Comparison of ENCODE assay signal across 1 cellular context in genomic region chr10:5284311-5285057, GRCh38.
TF ChIP-seq lines count a peak whose summit lies in the region.

No MANE protein-coding gene starts in this region.

TF ChIP-seq in K562, 482 proteins besides CTCF, POLR2A, EP300 and RAD21 (continued from another document and continues in another):
- TF ChIP-seq, protein P1, sequence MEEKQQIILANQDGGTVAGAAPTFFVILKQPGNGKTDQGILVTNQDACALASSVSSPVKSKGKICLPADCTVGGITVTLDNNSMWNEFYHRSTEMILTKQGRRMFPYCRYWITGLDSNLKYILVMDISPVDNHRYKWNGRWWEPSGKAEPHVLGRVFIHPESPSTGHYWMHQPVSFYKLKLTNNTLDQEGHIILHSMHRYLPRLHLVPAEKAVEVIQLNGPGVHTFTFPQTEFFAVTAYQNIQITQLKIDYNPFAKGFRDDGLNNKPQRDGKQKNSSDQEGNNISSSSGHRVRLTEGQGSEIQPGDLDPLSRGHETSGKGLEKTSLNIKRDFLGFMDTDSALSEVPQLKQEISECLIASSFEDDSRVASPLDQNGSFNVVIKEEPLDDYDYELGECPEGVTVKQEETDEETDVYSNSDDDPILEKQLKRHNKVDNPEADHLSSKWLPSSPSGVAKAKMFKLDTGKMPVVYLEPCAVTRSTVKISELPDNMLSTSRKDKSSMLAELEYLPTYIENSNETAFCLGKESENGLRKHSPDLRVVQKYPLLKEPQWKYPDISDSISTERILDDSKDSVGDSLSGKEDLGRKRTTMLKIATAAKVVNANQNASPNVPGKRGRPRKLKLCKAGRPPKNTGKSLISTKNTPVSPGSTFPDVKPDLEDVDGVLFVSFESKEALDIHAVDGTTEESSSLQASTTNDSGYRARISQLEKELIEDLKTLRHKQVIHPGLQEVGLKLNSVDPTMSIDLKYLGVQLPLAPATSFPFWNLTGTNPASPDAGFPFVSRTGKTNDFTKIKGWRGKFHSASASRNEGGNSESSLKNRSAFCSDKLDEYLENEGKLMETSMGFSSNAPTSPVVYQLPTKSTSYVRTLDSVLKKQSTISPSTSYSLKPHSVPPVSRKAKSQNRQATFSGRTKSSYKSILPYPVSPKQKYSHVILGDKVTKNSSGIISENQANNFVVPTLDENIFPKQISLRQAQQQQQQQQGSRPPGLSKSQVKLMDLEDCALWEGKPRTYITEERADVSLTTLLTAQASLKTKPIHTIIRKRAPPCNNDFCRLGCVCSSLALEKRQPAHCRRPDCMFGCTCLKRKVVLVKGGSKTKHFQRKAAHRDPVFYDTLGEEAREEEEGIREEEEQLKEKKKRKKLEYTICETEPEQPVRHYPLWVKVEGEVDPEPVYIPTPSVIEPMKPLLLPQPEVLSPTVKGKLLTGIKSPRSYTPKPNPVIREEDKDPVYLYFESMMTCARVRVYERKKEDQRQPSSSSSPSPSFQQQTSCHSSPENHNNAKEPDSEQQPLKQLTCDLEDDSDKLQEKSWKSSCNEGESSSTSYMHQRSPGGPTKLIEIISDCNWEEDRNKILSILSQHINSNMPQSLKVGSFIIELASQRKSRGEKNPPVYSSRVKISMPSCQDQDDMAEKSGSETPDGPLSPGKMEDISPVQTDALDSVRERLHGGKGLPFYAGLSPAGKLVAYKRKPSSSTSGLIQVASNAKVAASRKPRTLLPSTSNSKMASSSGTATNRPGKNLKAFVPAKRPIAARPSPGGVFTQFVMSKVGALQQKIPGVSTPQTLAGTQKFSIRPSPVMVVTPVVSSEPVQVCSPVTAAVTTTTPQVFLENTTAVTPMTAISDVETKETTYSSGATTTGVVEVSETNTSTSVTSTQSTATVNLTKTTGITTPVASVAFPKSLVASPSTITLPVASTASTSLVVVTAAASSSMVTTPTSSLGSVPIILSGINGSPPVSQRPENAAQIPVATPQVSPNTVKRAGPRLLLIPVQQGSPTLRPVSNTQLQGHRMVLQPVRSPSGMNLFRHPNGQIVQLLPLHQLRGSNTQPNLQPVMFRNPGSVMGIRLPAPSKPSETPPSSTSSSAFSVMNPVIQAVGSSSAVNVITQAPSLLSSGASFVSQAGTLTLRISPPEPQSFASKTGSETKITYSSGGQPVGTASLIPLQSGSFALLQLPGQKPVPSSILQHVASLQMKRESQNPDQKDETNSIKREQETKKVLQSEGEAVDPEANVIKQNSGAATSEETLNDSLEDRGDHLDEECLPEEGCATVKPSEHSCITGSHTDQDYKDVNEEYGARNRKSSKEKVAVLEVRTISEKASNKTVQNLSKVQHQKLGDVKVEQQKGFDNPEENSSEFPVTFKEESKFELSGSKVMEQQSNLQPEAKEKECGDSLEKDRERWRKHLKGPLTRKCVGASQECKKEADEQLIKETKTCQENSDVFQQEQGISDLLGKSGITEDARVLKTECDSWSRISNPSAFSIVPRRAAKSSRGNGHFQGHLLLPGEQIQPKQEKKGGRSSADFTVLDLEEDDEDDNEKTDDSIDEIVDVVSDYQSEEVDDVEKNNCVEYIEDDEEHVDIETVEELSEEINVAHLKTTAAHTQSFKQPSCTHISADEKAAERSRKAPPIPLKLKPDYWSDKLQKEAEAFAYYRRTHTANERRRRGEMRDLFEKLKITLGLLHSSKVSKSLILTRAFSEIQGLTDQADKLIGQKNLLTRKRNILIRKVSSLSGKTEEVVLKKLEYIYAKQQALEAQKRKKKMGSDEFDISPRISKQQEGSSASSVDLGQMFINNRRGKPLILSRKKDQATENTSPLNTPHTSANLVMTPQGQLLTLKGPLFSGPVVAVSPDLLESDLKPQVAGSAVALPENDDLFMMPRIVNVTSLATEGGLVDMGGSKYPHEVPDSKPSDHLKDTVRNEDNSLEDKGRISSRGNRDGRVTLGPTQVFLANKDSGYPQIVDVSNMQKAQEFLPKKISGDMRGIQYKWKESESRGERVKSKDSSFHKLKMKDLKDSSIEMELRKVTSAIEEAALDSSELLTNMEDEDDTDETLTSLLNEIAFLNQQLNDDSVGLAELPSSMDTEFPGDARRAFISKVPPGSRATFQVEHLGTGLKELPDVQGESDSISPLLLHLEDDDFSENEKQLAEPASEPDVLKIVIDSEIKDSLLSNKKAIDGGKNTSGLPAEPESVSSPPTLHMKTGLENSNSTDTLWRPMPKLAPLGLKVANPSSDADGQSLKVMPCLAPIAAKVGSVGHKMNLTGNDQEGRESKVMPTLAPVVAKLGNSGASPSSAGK (IDR thresholded peaks at IDR 0.05): peak; percentile 61
- no peak for TF ChIP-seq CREBBP (IDR thresholded peaks at IDR 0.05; ENCODE audit: low read depth, low read length)
- no peak for TF ChIP-seq MBD2 (IDR thresholded peaks at IDR 0.05; ENCODE audit: borderline replicate concordance, low read depth)
- TF ChIP-seq VEZF1 (CRISPR knock-in tag; IDR thresholded peaks at IDR 0.05): 0 out of 2 replicates have a peak, but pooled peaks have one; percentile 20
- TF ChIP-seq TRIM28 (IDR thresholded peaks at IDR 0.05): no peak
- TF ChIP-seq, protein P2, sequence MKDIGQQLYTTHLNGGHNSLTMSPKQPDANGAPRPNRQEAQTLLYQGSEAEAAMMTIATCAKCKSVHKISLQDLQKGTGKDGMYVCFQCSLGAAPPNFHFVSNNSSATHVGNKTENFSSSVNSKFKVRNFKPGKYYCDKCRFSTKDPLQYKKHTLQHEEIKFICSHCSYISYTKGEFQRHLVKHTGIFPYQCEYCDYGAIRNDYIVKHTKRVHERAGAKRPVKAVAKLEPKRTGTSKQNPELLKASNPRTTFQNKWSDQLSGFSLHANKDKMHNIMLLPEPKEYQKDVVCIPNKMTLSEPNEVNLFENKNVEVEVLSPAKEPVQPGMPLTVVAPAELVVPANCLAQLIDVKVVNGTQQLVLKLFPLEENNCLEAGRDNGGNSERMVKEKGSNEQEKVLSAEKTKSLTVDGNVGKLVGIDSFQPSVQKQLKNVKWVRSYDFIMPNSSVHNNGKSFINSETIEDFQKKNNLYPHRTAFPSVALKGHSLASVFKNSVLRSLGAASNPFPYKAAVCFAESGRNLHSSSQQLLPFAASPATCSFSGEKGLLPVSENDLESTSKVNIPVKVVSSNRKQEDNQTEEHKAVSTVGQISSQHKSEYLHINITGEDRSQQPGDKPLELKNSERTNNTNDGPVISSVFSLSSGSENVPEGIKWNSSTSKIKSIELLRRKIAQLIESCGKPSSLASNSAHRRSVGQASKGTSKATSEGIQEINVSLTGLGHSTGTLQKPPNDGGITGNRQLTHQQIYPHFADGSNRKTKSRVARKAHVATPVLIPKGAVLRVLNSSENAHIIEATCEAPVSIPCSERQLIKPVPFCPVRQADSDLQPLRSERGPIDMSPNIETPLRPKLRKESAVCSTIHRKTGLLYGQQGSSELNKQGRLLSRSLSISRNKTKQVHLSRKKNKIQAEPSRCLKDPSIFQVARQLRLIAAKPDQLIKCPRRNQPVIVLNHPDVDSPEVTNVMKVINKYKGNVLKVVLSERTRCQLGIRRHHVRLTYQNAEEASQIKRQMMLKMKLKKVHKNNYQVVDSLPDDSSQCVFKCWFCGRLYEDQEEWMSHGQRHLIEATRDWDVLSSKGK (CRISPR knock-in tag; IDR thresholded peaks at IDR 0.05): no peak
- no peak for TF ChIP-seq NFIX (CRISPR knock-in tag; IDR thresholded peaks at IDR 0.05; ENCODE audit: low read depth)
- no peak for TF ChIP-seq ZNF699 (CRISPR knock-in tag; IDR thresholded peaks at IDR 0.05; ENCODE audit: insufficient replicate concordance)
- peak; percentile 50; the same call in 1 of the 2 replicates for TF ChIP-seq MTA3 (IDR thresholded peaks at IDR 0.05; ENCODE audit: borderline replicate concordance)
- 0 out of 2 replicates have a peak, but pooled peaks have one; percentile 5 for TF ChIP-seq BRD4 (IDR thresholded peaks at IDR 0.05)
- peak; percentile 81 for TF ChIP-seq CEBPB (tag; IDR thresholded peaks at IDR 0.05)
- no peak for TF ChIP-seq ZFX (CRISPR knock-in tag; IDR thresholded peaks at IDR 0.05)
- TF ChIP-seq ZNF217 (CRISPR knock-in tag; IDR thresholded peaks at IDR 0.05): no peak
- TF ChIP-seq, protein P3, sequence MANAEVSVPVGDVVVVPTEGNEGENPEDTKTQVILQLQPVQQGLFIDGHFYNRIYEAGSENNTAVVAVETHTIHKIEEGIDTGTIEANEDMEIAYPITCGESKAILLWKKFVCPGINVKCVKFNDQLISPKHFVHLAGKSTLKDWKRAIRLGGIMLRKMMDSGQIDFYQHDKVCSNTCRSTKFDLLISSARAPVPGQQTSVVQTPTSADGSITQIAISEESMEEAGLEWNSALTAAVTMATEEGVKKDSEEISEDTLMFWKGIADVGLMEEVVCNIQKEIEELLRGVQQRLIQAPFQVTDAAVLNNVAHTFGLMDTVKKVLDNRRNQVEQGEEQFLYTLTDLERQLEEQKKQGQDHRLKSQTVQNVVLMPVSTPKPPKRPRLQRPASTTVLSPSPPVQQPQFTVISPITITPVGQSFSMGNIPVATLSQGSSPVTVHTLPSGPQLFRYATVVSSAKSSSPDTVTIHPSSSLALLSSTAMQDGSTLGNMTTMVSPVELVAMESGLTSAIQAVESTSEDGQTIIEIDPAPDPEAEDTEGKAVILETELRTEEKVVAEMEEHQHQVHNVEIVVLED (CRISPR knock-in tag; IDR thresholded peaks at IDR 0.05): no peak
- no peak for TF ChIP-seq HNRNPH1 (optimal IDR thresholded peaks at IDR 0.05; ENCODE audit: low read depth, low read length)
- peak; percentile 99 for TF ChIP-seq MAFG (tag; conservative IDR thresholded peaks at IDR 0.05)
- TF ChIP-seq, protein P4, sequence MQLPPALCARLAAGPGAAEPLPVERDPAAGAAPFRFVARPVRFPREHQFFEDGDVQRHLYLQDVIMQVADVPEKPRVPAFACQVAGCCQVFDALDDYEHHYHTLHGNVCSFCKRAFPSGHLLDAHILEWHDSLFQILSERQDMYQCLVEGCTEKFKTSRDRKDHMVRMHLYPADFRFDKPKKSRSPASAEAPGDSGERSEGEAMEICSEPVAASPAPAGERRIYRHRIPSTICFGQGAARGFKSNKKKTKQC (CRISPR knock-in tag; IDR thresholded peaks at IDR 0.05): no peak
- no peak for TF ChIP-seq SAFB (IDR thresholded peaks at IDR 0.05; ENCODE audit: borderline replicate concordance, low read depth, low read length)
- peak; percentile 64; the same call in 1 of the 2 replicates for TF ChIP-seq EHMT2 (IDR thresholded peaks at IDR 0.05)
- TF ChIP-seq, protein P5, sequence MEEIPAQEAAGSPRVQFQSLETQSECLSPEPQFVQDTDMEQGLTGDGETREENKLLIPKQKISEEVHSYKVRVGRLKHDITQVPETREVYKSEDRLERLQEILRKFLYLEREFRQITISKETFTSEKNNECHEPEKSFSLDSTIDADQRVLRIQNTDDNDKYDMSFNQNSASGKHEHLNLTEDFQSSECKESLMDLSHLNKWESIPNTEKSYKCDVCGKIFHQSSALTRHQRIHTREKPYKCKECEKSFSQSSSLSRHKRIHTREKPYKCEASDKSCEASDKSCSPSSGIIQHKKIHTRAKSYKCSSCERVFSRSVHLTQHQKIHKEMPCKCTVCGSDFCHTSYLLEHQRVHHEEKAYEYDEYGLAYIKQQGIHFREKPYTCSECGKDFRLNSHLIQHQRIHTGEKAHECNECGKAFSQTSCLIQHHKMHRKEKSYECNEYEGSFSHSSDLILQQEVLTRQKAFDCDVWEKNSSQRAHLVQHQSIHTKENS (CRISPR knock-in tag; IDR thresholded peaks at IDR 0.05): no peak
- no peak for TF ChIP-seq MTA1 (IDR thresholded peaks at IDR 0.05; ENCODE audit: borderline replicate concordance)
- TF ChIP-seq, protein P6, sequence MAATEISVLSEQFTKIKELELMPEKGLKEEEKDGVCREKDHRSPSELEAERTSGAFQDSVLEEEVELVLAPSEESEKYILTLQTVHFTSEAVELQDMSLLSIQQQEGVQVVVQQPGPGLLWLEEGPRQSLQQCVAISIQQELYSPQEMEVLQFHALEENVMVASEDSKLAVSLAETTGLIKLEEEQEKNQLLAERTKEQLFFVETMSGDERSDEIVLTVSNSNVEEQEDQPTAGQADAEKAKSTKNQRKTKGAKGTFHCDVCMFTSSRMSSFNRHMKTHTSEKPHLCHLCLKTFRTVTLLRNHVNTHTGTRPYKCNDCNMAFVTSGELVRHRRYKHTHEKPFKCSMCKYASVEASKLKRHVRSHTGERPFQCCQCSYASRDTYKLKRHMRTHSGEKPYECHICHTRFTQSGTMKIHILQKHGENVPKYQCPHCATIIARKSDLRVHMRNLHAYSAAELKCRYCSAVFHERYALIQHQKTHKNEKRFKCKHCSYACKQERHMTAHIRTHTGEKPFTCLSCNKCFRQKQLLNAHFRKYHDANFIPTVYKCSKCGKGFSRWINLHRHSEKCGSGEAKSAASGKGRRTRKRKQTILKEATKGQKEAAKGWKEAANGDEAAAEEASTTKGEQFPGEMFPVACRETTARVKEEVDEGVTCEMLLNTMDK (IDR thresholded peaks at IDR 0.05; ENCODE audit: borderline replicate concordance, insufficient read depth, low read depth, low read length, poor library complexity, severe bottlenecking): no peak
- peak; percentile 57; the same call in 1 of the 2 replicates for TF ChIP-seq ZNF197 (CRISPR knock-in tag; IDR thresholded peaks at IDR 0.05; ENCODE audit: low read depth)
- TF ChIP-seq TAF9B (IDR thresholded peaks at IDR 0.05; ENCODE audit: partially characterized antibody): peak; percentile 47
- no peak for TF ChIP-seq HDAC3 (IDR thresholded peaks at IDR 0.05; ENCODE audit: borderline replicate concordance, partially characterized antibody)
- no peak for TF ChIP-seq ZBTB17 (CRISPR knock-in tag; IDR thresholded peaks at IDR 0.05)
- no peak for TF ChIP-seq PPARD (CRISPR knock-in tag; IDR thresholded peaks at IDR 0.05)
- no peak for TF ChIP-seq RBM17 (IDR thresholded peaks at IDR 0.05; ENCODE audit: borderline replicate concordance, low read depth, low read length)
- TF ChIP-seq JUNB (CRISPR knock-in tag; conservative IDR thresholded peaks at IDR 0.05): no peak
- TF ChIP-seq, protein P7, sequence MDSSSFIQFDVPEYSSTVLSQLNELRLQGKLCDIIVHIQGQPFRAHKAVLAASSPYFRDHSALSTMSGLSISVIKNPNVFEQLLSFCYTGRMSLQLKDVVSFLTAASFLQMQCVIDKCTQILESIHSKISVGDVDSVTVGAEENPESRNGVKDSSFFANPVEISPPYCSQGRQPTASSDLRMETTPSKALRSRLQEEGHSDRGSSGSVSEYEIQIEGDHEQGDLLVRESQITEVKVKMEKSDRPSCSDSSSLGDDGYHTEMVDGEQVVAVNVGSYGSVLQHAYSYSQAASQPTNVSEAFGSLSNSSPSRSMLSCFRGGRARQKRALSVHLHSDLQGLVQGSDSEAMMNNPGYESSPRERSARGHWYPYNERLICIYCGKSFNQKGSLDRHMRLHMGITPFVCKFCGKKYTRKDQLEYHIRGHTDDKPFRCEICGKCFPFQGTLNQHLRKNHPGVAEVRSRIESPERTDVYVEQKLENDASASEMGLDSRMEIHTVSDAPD (CRISPR knock-in tag; IDR thresholded peaks at IDR 0.05): no peak
- TF ChIP-seq HMGN3 (IDR thresholded peaks at IDR 0.05; ENCODE audit: borderline replicate concordance, extremely low read depth, insufficient read length, low read depth, low read length): no peak
- no peak for TF ChIP-seq ADNP (tag; IDR thresholded peaks at IDR 0.05)
- no peak for TF ChIP-seq ZNF717 (CRISPR knock-in tag; IDR thresholded peaks at IDR 0.05)
- no peak for TF ChIP-seq TARDBP (IDR thresholded peaks at IDR 0.05)
- no peak for TF ChIP-seq TOE1 (IDR thresholded peaks at IDR 0.05; ENCODE audit: borderline replicate concordance)
- TF ChIP-seq TOE1 (CRISPR knock-in tag; IDR thresholded peaks at IDR 0.05; ENCODE audit: borderline replicate concordance, low read depth): no peak
- TF ChIP-seq NUFIP1 (IDR thresholded peaks at IDR 0.05; ENCODE audit: partially characterized antibody): no peak
